Comparison of ENCODE assay signal across 24 cellular contexts in genomic region chr12:93358821-93359220, GRCh38. TPM values are rescaled to one million over a fixed set of nuclear protein-coding genes. Genes with fewer than 3 reads are reported as not detected.
A peak's percentile ranks its signal among the peaks of the same experiment; 100 is the strongest.
DNase-seq lines count a peak whose midpoint lies in the region; ATAC-seq and TF ChIP-seq lines count a peak whose summit lies in the region.
"Had no signal": no experiment of that assay in that cellular context is flagged by ENCODE, and none has a peak within 500 bp of the region (broad histone marks: within the 10 kb centered on the region; RNA-seq: fewer than 3 reads in every experiment).

No MANE protein-coding gene starts in this region.

- H3K9me3 ChIP-seq in right atrium auricular region (no peaks in the 10 kb centered on the region), thyroid gland (no peaks in the 10 kb centered on the region)
- H3K9me3 ChIP-seq: SJSA1 had no signal

- H3K4me1 ChIP-seq in right atrium auricular region, result peaks cover 0 to 22% of the 10 kb centered on the region in 2 donors
- peaks cover 37 to 38% of the 10 kb centered on the region in 2 donors for H3K4me1 ChIP-seq in thyroid gland
- H3K4me1 ChIP-seq: SJSA1 had no signal

- TF ChIP-seq POLR2A in thyroid gland (IDR thresholded peaks at IDR 0.05), result no peak

- H3K27ac ChIP-seq in right atrium auricular region, result peak overlapping the region; percentile 15 to 81
- H3K27ac ChIP-seq in thyroid gland, result peak overlapping the region; percentile 28 to 61 (median 52)
- H3K27ac ChIP-seq: KMS-11, PC-9, SJSA1 had no signal

- 93 to 95% methylated on average over 2 of the region's 2 CpGs for WGBS in thyroid gland, 2 donors

- intact Hi-C loops in Right ventricle myocardium inferior (cut with DNase I) (no loop called here), thyroid gland (cut with DNase I) (no loop called here)

- H3K36me3 ChIP-seq in right atrium auricular region (no peaks in the 10 kb centered on the region), thyroid gland (no peaks in the 10 kb centered on the region)
- H3K36me3 ChIP-seq: SJSA1 had no signal

- no peak for DNase-seq in right atrium auricular region (ENCODE audit: low spot score)
- no peak for DNase-seq in Right ventricle myocardium inferior (ENCODE audit: missing footprints)
- peak; percentile 18 for DNase-seq in astrocyte of the spinal cord (ENCODE audit: low read depth, low spot score)
- peak; percentile 42 for DNase-seq in hepatic stellate cell (ENCODE audit: low spot score)
- DNase-seq in thyroid gland, result no peak
- no peak for DNase-seq in NOMO-1 treated with dmso at 0.1 percent for 144 hours (lab: John Stamatoyannopoulos, UW; ENCODE audit: unreplicated experiment)
- no peak for DNase-seq in GM19238 (ENCODE audit: insufficient read length, low spot score)
- DNase-seq in LoVo (ENCODE audit: low spot score), result no peak
- DNase-seq: Calu3; DMS153; DND-41; H7; NCI-H1092; NCI-H1436; NCI-H187; NCI-H2171 treated with DMSO at 0.1 percent for 48 hours; NCI-H345; NCI-H510A treated with DMSO at 0.1 percent for 48 hours; NCI-H748 treated with DMSO at 0.1 percent for 48 hours; NK-92 treated with Interleukin-12 subunit alpha and Interleukin-12 subunit beta, amount 100 ng/mL, for 24 hours; PC-9; Right ventricle myocardium superior had no signal

- TF ChIP-seq CTCF in right atrium auricular region (IDR thresholded peaks at IDR 0.05) (no peak), astrocyte of the spinal cord (IDR thresholded peaks at IDR 0.05; ENCODE audit: low read depth, low read length) (no peak), thyroid gland (IDR thresholded peaks at IDR 0.05) (no peak)

- in situ Hi-C loops in astrocyte of the spinal cord (cut with HindIII; ENCODE audit: low sequenced_read_pairs), result no loop called here

- no peak for ATAC-seq in Right ventricle myocardium inferior

- H3K27me3 ChIP-seq in right atrium auricular region (no peaks in the 10 kb centered on the region), thyroid gland (no peaks in the 10 kb centered on the region)
- H3K27me3 ChIP-seq: SJSA1 had no signal

- H3K4me3 ChIP-seq in right atrium auricular region (no peak overlapping the region), astrocyte of the spinal cord (ENCODE audit: low read depth, low read length) (no peak overlapping the region), thyroid gland (replicated peaks in 1 of 3) (no peak overlapping the region)
- H3K4me3 ChIP-seq: PC-9, SJSA1 had no signal

RNA-seq across cellular contexts. Expression of gene NUDT4, which starts 18.9 kb away (rescaled TPM):
- total RNA-seq in right atrium auricular region (100 to 1,000 TPM; 103 to 158 TPM), Right ventricle myocardium inferior (445 TPM), thyroid gland (100 to 1,000 TPM; 102 to 125 (median 110) TPM)

Comparison
In these comparisons a context has a peak if more than half of its experiments do, and no peak if none do; other contexts are left out.
1. DNase-seq: peak in astrocyte of the spinal cord (single experiment) and hepatic stellate cell (single experiment); none in right atrium auricular region (single experiment), Right ventricle myocardium inferior (single experiment), thyroid gland (0 of 2), NOMO-1 treated with dmso at 0.1 percent for 144 hours (single experiment), GM19238 (single experiment) and LoVo (single experiment).